In genomic region chr1:212238552-212238951, GRCh38 we compare ENCODE assay signal across 13 cellular contexts. TPM values are rescaled to one million over a fixed set of nuclear protein-coding genes. Genes with fewer than 3 reads are reported as not detected.
A peak's percentile ranks its signal among the peaks of the same experiment; 100 is the strongest.
DNase-seq lines count a peak whose midpoint lies in the region; ATAC-seq, FAIRE-seq and TF ChIP-seq lines count a peak whose summit lies in the region.
"Had no signal": no experiment of that assay in that cellular context is flagged by ENCODE, and none has a peak within 500 bp of the region (broad histone marks: within the 10 kb centered on the region; RNA-seq: fewer than 3 reads in every experiment).

No MANE protein-coding gene starts in this region.

- CTCF ChIA-PET in HEK293 (lab: Yijun Ruan, JAX), result interaction anchor here (0.6 to 1.1 kb wide), 2 partner anchors 125 to 168 kb away, joined by 3 to 5 read pairs; no protein-coding TSS in a partner anchor

- POLR2A ChIA-PET in HEK293 (lab: Yijun Ruan, JAX), result no interaction called here

- DNase-seq in endodermal cell (no peak), ACHN (no peak), D721Med (ENCODE audit: insufficient read length, low spot score) (no peak)
- no peak for DNase-seq in stimulated activated effector memory CD8-positive, alpha-beta T cell treated with anti-CD3 and anti-CD28 coated beads, Interleukin-12 subunit alpha, Interleukin-12 subunit beta, amount 100 ng/mL, for 72 hours (ENCODE audit: low spot score in 2 of 2)
- DNase-seq in stimulated activated CD4-positive, alpha-beta T cell treated with anti-CD3 and anti-CD28 coated beads, Interleukin-2, amount 100 ng/mL, for 48 hours, result no peak
- DNase-seq: adrenal gland; effector CD4-positive, alpha-beta T cell had no signal

- peaks cover 39% of the 10 kb centered on the region for H3K4me1 Mint-ChIP-seq in endodermal cell
- H3K4me1 Mint-ChIP-seq in stimulated activated effector memory CD8-positive, alpha-beta T cell treated with anti-CD3 and anti-CD28 coated beads, Interleukin-12 subunit alpha, Interleukin-12 subunit beta, amount 100 ng/mL, for 72 hours, result peaks cover 45% of the 10 kb centered on the region
- H3K4me1 Mint-ChIP-seq: stimulated activated memory B cell treated with anti-CD40 and anti-IgM and Interleukin-4, amounts not matched to agents 10 μg/mL and 1 μg/mL and 100 μg/mL, for 72 hours had no signal

- no peaks in the 10 kb centered on the region for H3K36me3 Mint-ChIP-seq in endodermal cell (ENCODE audit: low read depth)
- H3K36me3 Mint-ChIP-seq in stimulated activated effector memory CD8-positive, alpha-beta T cell treated with anti-CD3 and anti-CD28 coated beads, Interleukin-12 subunit alpha, Interleukin-12 subunit beta, amount 100 ng/mL, for 72 hours, result no peaks in the 10 kb centered on the region
- H3K36me3 Mint-ChIP-seq: CD14-positive monocyte; natural killer cell treated with Interleukin-12 subunit alpha and Interleukin-12 subunit beta and Interleukin-15 and Interleukin-18, amount 100 ng/mL, for 72 hours; stimulated activated memory B cell treated with anti-CD40 and anti-IgM and Interleukin-4, amounts not matched to agents 10 μg/mL and 1 μg/mL and 100 μg/mL, for 72 hours had no signal

- ATAC-seq in stimulated activated effector memory CD8-positive, alpha-beta T cell treated with anti-CD3 and anti-CD28 coated beads, Interleukin-12 subunit alpha, Interleukin-12 subunit beta, amount 100 ng/mL, for 72 hours, result no peak
- no peak for ATAC-seq in HG02763 (IDR thresholded peaks at IDR 0.05; ENCODE audit: unreplicated experiment)
- ATAC-seq: natural killer cell treated with Interleukin-12 subunit alpha and Interleukin-12 subunit beta and Interleukin-15 and Interleukin-18, amount 100 ng/mL, for 72 hours; stimulated activated memory B cell treated with anti-CD40 and anti-IgM and Interleukin-4, amounts not matched to agents 10 μg/mL and 1 μg/mL and 100 μg/mL, for 72 hours had no signal

- H3K27me3 ChIP-seq in endodermal cell (ENCODE audit: control insufficient read depth, insufficient read depth, low read length, poor library complexity, severe bottlenecking) (no peaks in the 10 kb centered on the region), layer of hippocampus (ENCODE audit: control insufficient read depth, insufficient read depth, low read length) (no peaks in the 10 kb centered on the region)
- H3K27me3 ChIP-seq: adrenal gland had no signal

- in situ Hi-C loops in ACHN (cut with HindIII; ENCODE audit: low pct_ligation_motif_present, low pct_unique_long_range_greater_than_20kb, low sequenced_read_pairs), result no loop called here

- peak overlapping the region; percentile 85 for H3K27ac Mint-ChIP-seq in endodermal cell
- peak overlapping the region; percentile 32 for H3K27ac Mint-ChIP-seq in stimulated activated effector memory CD8-positive, alpha-beta T cell treated with anti-CD3 and anti-CD28 coated beads, Interleukin-12 subunit alpha, Interleukin-12 subunit beta, amount 100 ng/mL, for 72 hours
- H3K27ac Mint-ChIP-seq: stimulated activated memory B cell treated with anti-CD40 and anti-IgM and Interleukin-4, amounts not matched to agents 10 μg/mL and 1 μg/mL and 100 μg/mL, for 72 hours had no signal

- no peaks in the 10 kb centered on the region for H3K4me1 ChIP-seq in HEK293 (ENCODE audit: control insufficient read depth, insufficient read depth, low read length)
- peaks cover 22% of the 10 kb centered on the region for H3K4me1 ChIP-seq in endodermal cell (ENCODE audit: control insufficient read depth, insufficient read depth, low read length)

- H3K27me3 Mint-ChIP-seq in endodermal cell (ENCODE audit: insufficient read depth), result no peaks in the 10 kb centered on the region
- H3K27me3 Mint-ChIP-seq: natural killer cell treated with Interleukin-12 subunit alpha and Interleukin-12 subunit beta and Interleukin-15 and Interleukin-18, amount 100 ng/mL, for 72 hours; stimulated activated memory B cell treated with anti-CD40 and anti-IgM and Interleukin-4, amounts not matched to agents 10 μg/mL and 1 μg/mL and 100 μg/mL, for 72 hours had no signal

- no peak for FAIRE-seq in D721Med (lab: Jason Lieb, UNC)

- no peak overlapping the region for H3K27ac ChIP-seq in HEK293 (ENCODE audit: extremely low read depth, low read depth, low read length)
- H3K27ac ChIP-seq in endodermal cell (ENCODE audit: low read depth, low read length), result no peak overlapping the region
- H3K27ac ChIP-seq in layer of hippocampus (ENCODE audit: low read depth, low read length), result peak overlapping the region; percentile 19
- H3K27ac ChIP-seq: adrenal gland had no signal

- H3K9me3 ChIP-seq in HEK293 (ENCODE audit: control insufficient read depth, insufficient read depth, low read depth, low read length), result no peaks in the 10 kb centered on the region
- no peaks in the 10 kb centered on the region for H3K9me3 ChIP-seq in endodermal cell (ENCODE audit: control insufficient read depth, low read length)
- H3K9me3 ChIP-seq: adrenal gland had no signal

- H3K36me3 ChIP-seq in HEK293 (ENCODE audit: control insufficient read depth in 2 of 2, insufficient read depth in 1 of 2, low read length in 2 of 2) (no peaks in the 10 kb centered on the region), endodermal cell (ENCODE audit: control insufficient read depth, insufficient read depth, low read length) (no peaks in the 10 kb centered on the region)
- H3K36me3 ChIP-seq: adrenal gland had no signal

- TF ChIP-seq CTCF in HEK293 (tag by site-specific recombination; IDR thresholded peaks at IDR 0.05) (no peak), endodermal cell (conservative IDR thresholded peaks at IDR 0.05) (no peak), D721Med (IDR thresholded peaks at IDR 0.05; ENCODE audit: insufficient read depth, missing control alignments) (no peak)

- no peak overlapping the region for H3K4me3 ChIP-seq in HEK293 (ENCODE audit: low read depth, low read length)
- H3K4me3 ChIP-seq in endodermal cell (ENCODE audit: low read length), result no peak overlapping the region
- H3K4me3 ChIP-seq: adrenal gland had no signal

- H3K4me3 Mint-ChIP-seq in endodermal cell, result no peak overlapping the region
- H3K4me3 Mint-ChIP-seq in stimulated activated effector memory CD8-positive, alpha-beta T cell treated with anti-CD3 and anti-CD28 coated beads, Interleukin-12 subunit alpha, Interleukin-12 subunit beta, amount 100 ng/mL, for 72 hours, result no peak overlapping the region
- H3K4me3 Mint-ChIP-seq: CD14-positive monocyte; natural killer cell treated with Interleukin-12 subunit alpha and Interleukin-12 subunit beta and Interleukin-15 and Interleukin-18, amount 100 ng/mL, for 72 hours; stimulated activated memory B cell treated with anti-CD40 and anti-IgM and Interleukin-4, amounts not matched to agents 10 μg/mL and 1 μg/mL and 100 μg/mL, for 72 hours had no signal

- peak overlapping the region; percentile 4 for H3K9ac ChIP-seq in endodermal cell (ENCODE audit: extremely low read depth, low read length, poor library complexity, severe bottlenecking)

- H3K9me3 Mint-ChIP-seq in endodermal cell, result no peaks in the 10 kb centered on the region
- H3K9me3 Mint-ChIP-seq in stimulated activated effector memory CD8-positive, alpha-beta T cell treated with anti-CD3 and anti-CD28 coated beads, Interleukin-12 subunit alpha, Interleukin-12 subunit beta, amount 100 ng/mL, for 72 hours, result no peaks in the 10 kb centered on the region
- H3K9me3 Mint-ChIP-seq: natural killer cell treated with Interleukin-12 subunit alpha and Interleukin-12 subunit beta and Interleukin-15 and Interleukin-18, amount 100 ng/mL, for 72 hours; stimulated activated memory B cell treated with anti-CD40 and anti-IgM and Interleukin-4, amounts not matched to agents 10 μg/mL and 1 μg/mL and 100 μg/mL, for 72 hours had no signal

- 68 to 77% methylated on average over 2 to 4 of the region's 4 CpGs for WGBS in endodermal cell (ENCODE audit: insufficient coverage in 1 of 2, insufficient read length in 1 of 2), 2 experiments

TF ChIP-seq in HEK293, 187 proteins besides CTCF, POLR2A, EP300 and RAD21:
- TF ChIP-seq TCF7L2 (IDR thresholded peaks at IDR 0.05; ENCODE audit: borderline replicate concordance, low read depth, low read length) (no peak), KLF7 (tag by site-specific recombination; IDR thresholded peaks at IDR 0.05; ENCODE audit: borderline replicate concordance) (no peak), ZNF19 (tag by site-specific recombination; IDR thresholded peaks at IDR 0.05; ENCODE audit: low read depth) (no peak), ZNF26 (tag by site-specific recombination; IDR thresholded peaks at IDR 0.05) (no peak), ZNF138 (tag by site-specific recombination; IDR thresholded peaks at IDR 0.05; ENCODE audit: borderline replicate concordance) (no peak), ZNF341 (tag by site-specific recombination; IDR thresholded peaks at IDR 0.05; ENCODE audit: low read depth) (peak; percentile 36), ZNF146 (tag by site-specific recombination; IDR thresholded peaks at IDR 0.05) (no peak), ZNF747 (tag by site-specific recombination; IDR thresholded peaks at IDR 0.05) (no peak), ZNF645 (tag by site-specific recombination; IDR thresholded peaks at IDR 0.05) (no peak)
TF ChIP-seq in HEK293: peak in this region for 1.

RNA-seq across cellular contexts. Expression of gene PPP2R5A, which starts 46.7 kb away (rescaled TPM):
- total RNA-seq in endodermal cell, result 10 to 100 TPM; 40.7 to 41.4 TPM
- polyA plus RNA-seq in endodermal cell (2013, experiment 1 of 2), result 17.7 TPM
- polyA plus RNA-seq in endodermal cell (2013, experiment 2 of 2), result 18.3 TPM
